1 cellular context compared by ENCODE assay signal in genomic region chr3:65875395-65876027, GRCh38.
TF ChIP-seq lines count a peak whose summit lies in the region.

No MANE protein-coding gene starts in this region.

TF ChIP-seq in WTC11, 78 proteins besides CTCF, POLR2A, EP300 and RAD21 (continued from another document):
- TF ChIP-seq ZNF512 (CRISPR knock-in tag; IDR thresholded peaks at IDR 0.05; ENCODE audit: borderline replicate concordance) (no peak), NR1H2 (CRISPR knock-in tag; IDR thresholded peaks at IDR 0.05) (no peak), CDX4 (CRISPR knock-in tag; IDR thresholded peaks at IDR 0.05; ENCODE audit: borderline replicate concordance) (no peak), KAT7 (CRISPR knock-in tag; IDR thresholded peaks at IDR 0.05; ENCODE audit: borderline replicate concordance) (no peak), ZNF263 (CRISPR knock-in tag; IDR thresholded peaks at IDR 0.05; ENCODE audit: low read depth) (no peak)
TF ChIP-seq in WTC11: peak in this region for 0.
